In genomic region chr7:134834689-134835462, GRCh38 we compare ENCODE assay signal across 14 cellular contexts. TPM values are rescaled to one million over a fixed set of nuclear protein-coding genes. Genes with fewer than 3 reads are reported as not detected.
DNase-seq lines count a peak whose midpoint lies in the region; ATAC-seq and TF ChIP-seq lines count a peak whose summit lies in the region.
"Had no signal": no experiment of that assay in that cellular context is flagged by ENCODE, and none has a peak within 500 bp of the region (broad histone marks: within the 10 kb centered on the region; RNA-seq: fewer than 3 reads in every experiment).

No MANE protein-coding gene starts in this region.

- no peak for TF ChIP-seq POLR2A in gastrocnemius medialis (IDR thresholded peaks at IDR 0.05)

- H3K4me3 ChIP-seq in choroid plexus epithelial cell (ENCODE audit: low read depth, low read length) (no peak overlapping the region), gastrocnemius medialis (no peak overlapping the region)

- no peaks in the 10 kb centered on the region for H3K27me3 ChIP-seq in gastrocnemius medialis

- intact Hi-C loops in gastrocnemius medialis (cut with DNase I; ENCODE audit: low total_unique reads): loop anchor here (10.0 kb wide), 1 partner anchor 130 kb away; no protein-coding TSS in a partner anchor

- TF ChIP-seq CTCF in HFFc6 (IDR thresholded peaks at IDR 0.05) (no peak), choroid plexus epithelial cell (conservative IDR thresholded peaks at IDR 0.05; ENCODE audit: low read depth, low read length) (no peak), gastrocnemius medialis (IDR thresholded peaks at IDR 0.05 in 4 of 5, conservative IDR thresholded peaks at IDR 0.05 in 1 of 5) (no peak)

- H3K27me3 Mint-ChIP-seq in HFFc6 (ENCODE audit: insufficient read depth): peaks cover 17% of the 10 kb centered on the region
- H3K27me3 Mint-ChIP-seq in natural killer cell treated with Interleukin-12 subunit alpha and Interleukin-12 subunit beta and Interleukin-15 and Interleukin-18, amount 100 ng/mL, for 72 hours: peaks cover 8 to 28% of the 10 kb centered on the region in 2 donors
- H3K27me3 Mint-ChIP-seq: brain had no signal

- peak overlapping the region; percentile 86 for H3K27ac Mint-ChIP-seq in HFFc6
- no peak overlapping the region for H3K27ac Mint-ChIP-seq in natural killer cell treated with Interleukin-12 subunit alpha and Interleukin-12 subunit beta and Interleukin-15 and Interleukin-18, amount 100 ng/mL, for 72 hours
- H3K27ac Mint-ChIP-seq: CD4-positive, alpha-beta memory T cell; stimulated activated effector memory CD8-positive, alpha-beta T cell treated with anti-CD3 and anti-CD28 coated beads, Interleukin-12 subunit alpha, Interleukin-12 subunit beta, amount 100 ng/mL, for 72 hours had no signal

- H3K4me1 ChIP-seq in gastrocnemius medialis: peaks cover 0 to 8% of the 10 kb centered on the region in 2 donors

- no peak for ATAC-seq in gastrocnemius medialis
- no peak for ATAC-seq in stimulated activated naive CD8-positive, alpha-beta T cell treated with anti-CD3 and anti-CD28 coated beads, Interleukin-15, Interleukin-2, amounts not matched to agents 100 U/mL and 50 U/mL, for 24 hours
- no peak for ATAC-seq in natural killer cell treated with Interleukin-12 subunit alpha and Interleukin-12 subunit beta and Interleukin-15 and Interleukin-18, amount 100 ng/mL, for 72 hours
- ATAC-seq in GM21619 (IDR thresholded peaks at IDR 0.05; ENCODE audit: unreplicated experiment): no peak
- ATAC-seq: stimulated activated effector memory CD8-positive, alpha-beta T cell treated with anti-CD3 and anti-CD28 coated beads, Interleukin-12 subunit alpha, Interleukin-12 subunit beta, amount 100 ng/mL, for 72 hours had no signal

- in situ Hi-C loops in gastrocnemius medialis (cut with MboI; ENCODE audit: low sequenced_read_pairs in 4 of 4): no loop called here

- H3K4me1 Mint-ChIP-seq in HFFc6 (ENCODE audit: low read depth): peaks cover 94% of the 10 kb centered on the region
- no peaks in the 10 kb centered on the region for H3K4me1 Mint-ChIP-seq in natural killer cell treated with Interleukin-12 subunit alpha and Interleukin-12 subunit beta and Interleukin-15 and Interleukin-18, amount 100 ng/mL, for 72 hours (ENCODE audit: low read depth in 2 of 2)
- H3K4me1 Mint-ChIP-seq: stimulated activated effector memory CD8-positive, alpha-beta T cell treated with anti-CD3 and anti-CD28 coated beads, Interleukin-12 subunit alpha, Interleukin-12 subunit beta, amount 100 ng/mL, for 72 hours had no signal

- no peaks in the 10 kb centered on the region for H3K9me3 Mint-ChIP-seq in HFFc6
- no peaks in the 10 kb centered on the region for H3K9me3 Mint-ChIP-seq in natural killer cell treated with Interleukin-12 subunit alpha and Interleukin-12 subunit beta and Interleukin-15 and Interleukin-18, amount 100 ng/mL, for 72 hours
- H3K9me3 Mint-ChIP-seq: brain; CD4-positive, alpha-beta memory T cell; stimulated activated effector memory CD8-positive, alpha-beta T cell treated with anti-CD3 and anti-CD28 coated beads, Interleukin-12 subunit alpha, Interleukin-12 subunit beta, amount 100 ng/mL, for 72 hours had no signal

- peak overlapping the region; percentile 29 to 69 (median 57) for H3K27ac ChIP-seq in gastrocnemius medialis

- H3K4me3 Mint-ChIP-seq in HFFc6: peak overlapping the region; percentile 64
- no peak overlapping the region for H3K4me3 Mint-ChIP-seq in natural killer cell treated with Interleukin-12 subunit alpha and Interleukin-12 subunit beta and Interleukin-15 and Interleukin-18, amount 100 ng/mL, for 72 hours
- H3K4me3 Mint-ChIP-seq: brain; CD4-positive, alpha-beta memory T cell; stimulated activated effector memory CD8-positive, alpha-beta T cell treated with anti-CD3 and anti-CD28 coated beads, Interleukin-12 subunit alpha, Interleukin-12 subunit beta, amount 100 ng/mL, for 72 hours had no signal

- no peaks in the 10 kb centered on the region for H3K9me3 ChIP-seq in gastrocnemius medialis

- no peaks in the 10 kb centered on the region for H3K36me3 ChIP-seq in gastrocnemius medialis

- DNase-seq in HFFc6 (peak; percentile 61), choroid plexus epithelial cell (ENCODE audit: low read depth) (peak; percentile 58), hepatic stellate cell (ENCODE audit: low spot score) (peak; percentile 22), gastrocnemius medialis (no peak)
- no peak for DNase-seq in stimulated activated naive CD8-positive, alpha-beta T cell treated with anti-CD3 and anti-CD28 coated beads, Interleukin-15, Interleukin-2, amounts not matched to agents 100 U/mL and 50 U/mL, for 24 hours
- DNase-seq in natural killer cell treated with Interleukin-12 subunit alpha and Interleukin-12 subunit beta and Interleukin-15 and Interleukin-18, amount 100 ng/mL, for 72 hours (ENCODE audit: low spot score): no peak
- no peak for DNase-seq in activated CD4-positive, alpha-beta T cell treated with anti-CD3 and anti-CD28 coated beads for 4 hours
- DNase-seq: CD4-positive, alpha-beta memory T cell; glutamatergic neuron; NCI-H1105; NK-92 treated with Interleukin-12 subunit alpha and Interleukin-12 subunit beta, amount 100 ng/mL, for 24 hours had no signal

- peaks cover 58% of the 10 kb centered on the region for H3K36me3 Mint-ChIP-seq in HFFc6 (ENCODE audit: low read depth)
- no peaks in the 10 kb centered on the region for H3K36me3 Mint-ChIP-seq in natural killer cell treated with Interleukin-12 subunit alpha and Interleukin-12 subunit beta and Interleukin-15 and Interleukin-18, amount 100 ng/mL, for 72 hours
- H3K36me3 Mint-ChIP-seq: brain; CD4-positive, alpha-beta memory T cell; stimulated activated effector memory CD8-positive, alpha-beta T cell treated with anti-CD3 and anti-CD28 coated beads, Interleukin-12 subunit alpha, Interleukin-12 subunit beta, amount 100 ng/mL, for 72 hours had no signal

RNA-seq across cellular contexts. Expression of gene CALD1, which starts 55.4 kb away (rescaled TPM):
- 1,000 to 10,000 TPM; 1,066 to 1,726 (median 1,102) TPM for total RNA-seq in HFFc6 (2021; fragmentation: NEBNext Ultra II Directional; extraction: Animal tissue kit (Norgen Biotek cat#: 25700))
- 10 to 100 TPM; 25.9 to 43.2 (median 32.3) TPM for total RNA-seq in gastrocnemius medialis
- under 1 TPM; 0.11 to 0.40 TPM for total RNA-seq in natural killer cell treated with Interleukin-12 subunit alpha and Interleukin-12 subunit beta and Interleukin-15 and Interleukin-18, amount 100 ng/mL, for 72 hours
- total RNA-seq: CD4-positive, alpha-beta memory T cell had no signal

Comparison
In these comparisons a context has a peak if more than half of its experiments do, and no peak if none do; other contexts are left out.
1. DNase-seq: peak in HFFc6 (single experiment), choroid plexus epithelial cell (single experiment) and hepatic stellate cell (single experiment); none in gastrocnemius medialis (0 of 2), stimulated activated naive CD8-positive, alpha-beta T cell treated with anti-CD3 and anti-CD28 coated beads, Interleukin-15, Interleukin-2, amounts not matched to agents 100 U/mL and 50 U/mL, for 24 hours (single experiment), natural killer cell treated with Interleukin-12 subunit alpha and Interleukin-12 subunit beta and Interleukin-15 and Interleukin-18, amount 100 ng/mL, for 72 hours (single experiment) and activated CD4-positive, alpha-beta T cell treated with anti-CD3 and anti-CD28 coated beads for 4 hours (0 of 2).
2. RNA of gene CALD1, which starts 55.4 kb away (total RNA-seq): 1,066 to 1,726 TPM in HFFc6; 25.9 to 43.2 TPM in gastrocnemius medialis and 0.11 to 0.40 TPM in natural killer cell treated with Interleukin-12 subunit alpha and Interleukin-12 subunit beta and Interleukin-15 and Interleukin-18, amount 100 ng/mL, for 72 hours; every median in the first group is over 10 times any median in the second.